Comparison of ENCODE assay signal across 8 cellular contexts in genomic region chr11:111841370-111842053, GRCh38. TPM values are rescaled to one million over a fixed set of nuclear protein-coding genes. Genes with fewer than 3 reads are reported as not detected.
A peak's percentile ranks its signal among the peaks of the same experiment; 100 is the strongest.
DNase-seq lines count a peak whose midpoint lies in the region; TF ChIP-seq lines count a peak whose summit lies in the region.

No MANE protein-coding gene starts in this region.

- no peaks in the 10 kb centered on the region for H3K79me2 ChIP-seq in OCI-LY3 (ENCODE audit: low read length)

- no peak overlapping the region for H3K27ac ChIP-seq in OCI-LY3 (ENCODE audit: low read length)

- peaks cover 34% of the 10 kb centered on the region for H3K36me3 ChIP-seq in OCI-LY3 (replicated peaks; ENCODE audit: low read depth, low read length)

- no peaks in the 10 kb centered on the region for H4K20me1 ChIP-seq in OCI-LY3 (ENCODE audit: insufficient read depth, low read length)

- H3K9me3 ChIP-seq in OCI-LY3 (ENCODE audit: insufficient read depth, low read length), result no peaks in the 10 kb centered on the region

- TF ChIP-seq CTCF in OCI-LY3 (IDR thresholded peaks at IDR 0.05; ENCODE audit: low read depth, low read length), result peak; percentile 93
- TF ChIP-seq CTCF in epithelial cell of esophagus (IDR thresholded peaks at IDR 0.05; ENCODE audit: insufficient read depth, low read depth, low read length, missing control alignments), result peak; percentile 83

- H3K27me3 ChIP-seq in OCI-LY3 (ENCODE audit: low read depth, low read length), result no peaks in the 10 kb centered on the region

- H3K4me2 ChIP-seq in OCI-LY3 (ENCODE audit: low read length), result peak overlapping the region; percentile 41

- DNase-seq in AG08395 (ENCODE audit: low spot score) (peak; percentile 79), GM19240 (ENCODE audit: insufficient read length, low spot score) (peak; percentile 23), epithelial cell of esophagus (ENCODE audit: low read depth) (peak; percentile 86), myocyte (ENCODE audit: low read depth) (peak; percentile 79)
- peak; percentile 75 for DNase-seq in Jurkat, Clone E6-1 (ENCODE audit: low read depth, low spot score)
- DNase-seq in activated CD8-positive, alpha-beta memory T cell treated with anti-CD3 and anti-CD28 coated beads, Interleukin-2, amount 50 U/mL, for 4 hours, result peak; percentile 87
- peak; percentile 69 to 82 for DNase-seq in stimulated activated CD8-positive, alpha-beta memory T cell treated with anti-CD3 and anti-CD28 coated beads, Interleukin-7, amount 100 ng/mL, for 1 hour (ENCODE audit: low read depth in 2 of 2)

- no peak overlapping the region for H3K4me3 ChIP-seq in Jurkat, Clone E6-1 (ENCODE audit: low read length)
- H3K4me3 ChIP-seq in OCI-LY3 (ENCODE audit: low read length) (no peak overlapping the region), epithelial cell of esophagus (ENCODE audit: low read length) (no peak overlapping the region)

- H3K9ac ChIP-seq in OCI-LY3 (ENCODE audit: low read length), result peak overlapping the region; percentile 14; the same call in 1 of the 2 replicates

- H2AFZ ChIP-seq in OCI-LY3 (ENCODE audit: low read depth, low read length), result 0 out of 2 replicates have a peak overlapping the region, but pooled peaks have one; percentile 13

- peaks cover 37% of the 10 kb centered on the region for H3K4me1 ChIP-seq in OCI-LY3 (ENCODE audit: low read length)

RNA-seq across cellular contexts. Expression of gene ALG9, which starts 29.9 kb away (rescaled TPM):
- polyA plus RNA-seq in Jurkat, Clone E6-1 (2012; ENCODE audit: insufficient read depth, insufficient read length), result 34.7 TPM
- 27.8 and 33.0 TPM in 2 replicates for total RNA-seq in myocyte
- 20.6 TPM for polyA plus RNA-seq in myocyte (2012)

RNA-seq across cellular contexts. Expression of gene FDXACB1, which starts 37.5 kb away (rescaled TPM):
- 5.2 TPM for polyA plus RNA-seq in Jurkat, Clone E6-1 (2012; ENCODE audit: insufficient read depth, insufficient read length)
- total RNA-seq in myocyte, result 0.99 and 1.8 TPM in 2 replicates
- polyA plus RNA-seq in myocyte (2012), result 2.4 TPM

RNA-seq across cellular contexts. Expression of gene CFAP68, which starts 37.8 kb away (rescaled TPM):
- polyA plus RNA-seq in Jurkat, Clone E6-1 (2012; ENCODE audit: insufficient read depth, insufficient read length), result 87.1 TPM
- 25.7 and 33.1 TPM in 2 replicates for total RNA-seq in myocyte
- 32.0 TPM for polyA plus RNA-seq in myocyte (2012)

Comparison
In these comparisons a context has a peak if more than half of its experiments do, and no peak if none do; other contexts are left out.
1. DNase-seq: peak in every context shown above with its lines; median percentile 87 in activated CD8-positive, alpha-beta memory T cell treated with anti-CD3 and anti-CD28 coated beads, Interleukin-2, amount 50 U/mL, for 4 hours; 86 in epithelial cell of esophagus; 79 in AG08395; 79 in myocyte; 76 in stimulated activated CD8-positive, alpha-beta memory T cell treated with anti-CD3 and anti-CD28 coated beads, Interleukin-7, amount 100 ng/mL, for 1 hour; 75 in Jurkat, Clone E6-1; 23 in GM19240.